10 cellular contexts compared by ENCODE assay signal in the genomic region with DNA sequence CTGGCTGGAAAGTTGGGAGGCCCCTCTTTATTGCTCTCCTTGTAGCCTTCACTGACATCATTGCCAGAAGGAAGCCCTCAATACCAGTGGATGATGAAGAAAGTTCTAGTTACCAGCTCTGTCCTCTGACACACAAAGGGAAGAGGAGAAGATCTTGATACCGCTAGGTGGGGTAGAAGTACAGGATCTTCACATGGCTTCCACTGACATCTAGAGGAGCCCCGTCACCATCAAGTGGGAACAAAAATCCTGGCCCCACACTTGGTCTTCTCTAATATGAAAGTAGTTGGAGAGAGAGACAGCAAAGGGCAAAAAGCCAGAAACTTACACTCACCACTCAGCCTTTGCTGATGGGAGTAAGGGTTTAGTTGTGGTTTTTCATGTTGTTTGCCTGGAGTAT. TPM values are rescaled to one million over a fixed set of nuclear protein-coding genes. Genes with fewer than 3 reads are reported as not detected.
A peak's percentile ranks its signal among the peaks of the same experiment; 100 is the strongest.
DNase-seq lines count a peak whose midpoint lies in the region; ATAC-seq and TF ChIP-seq lines count a peak whose summit lies in the region.
"Had no signal": no experiment of that assay in that cellular context is flagged by ENCODE, and none has a peak within 500 bp of the region (broad histone marks: within the 10 kb centered on the region; RNA-seq: fewer than 3 reads in every experiment).

No MANE protein-coding gene starts in this region.

- H3K9me3 ChIP-seq in DOHH2 (ENCODE audit: control insufficient read depth, insufficient read depth, low read length) (no peaks in the 10 kb centered on the region), WERI-Rb-1 (ENCODE audit: severe bottlenecking) (no peaks in the 10 kb centered on the region)

- CTCF ChIA-PET in activated CD8-positive, alpha-beta T cell treated with anti-CD3 and anti-CD28 coated beads, Interleukin-2, amount 10 ng/mL, durations not matched to agents 7 days and 5 days (lab: Charles Lee), result no interaction called here

- H3K9me3 Mint-ChIP-seq in activated CD8-positive, alpha-beta T cell treated with anti-CD3 and anti-CD28 coated beads, Interleukin-2, amount 10 ng/mL, durations not matched to agents 7 days and 5 days (ENCODE audit: insufficient read depth), result no peaks in the 10 kb centered on the region

- no peaks in the 10 kb centered on the region for H3K4me1 ChIP-seq in DOHH2 (ENCODE audit: control insufficient read depth, low read length)

- H3K79me2 ChIP-seq in DOHH2 (ENCODE audit: control insufficient read depth, low read length), result no peaks in the 10 kb centered on the region

- no peaks in the 10 kb centered on the region for H3K4me1 Mint-ChIP-seq in activated CD8-positive, alpha-beta T cell treated with anti-CD3 and anti-CD28 coated beads, Interleukin-2, amount 10 ng/mL, durations not matched to agents 7 days and 5 days (ENCODE audit: low read depth)

- no peaks in the 10 kb centered on the region for H3K36me3 Mint-ChIP-seq in activated CD8-positive, alpha-beta T cell treated with anti-CD3 and anti-CD28 coated beads, Interleukin-2, amount 10 ng/mL, durations not matched to agents 7 days and 5 days (ENCODE audit: low read depth)
- H3K36me3 Mint-ChIP-seq: brain had no signal

- DNase-seq in HT-29 (ENCODE audit: low spot score) (peak; percentile 58), WERI-Rb-1 (no peak), islet precursor cell (peak; percentile 60), DMS153 treated with DMSO at 0.1 percent for 48 hours (lab: John Stamatoyannopoulos, UW; ENCODE audit: unreplicated experiment) (no peak)
- DNase-seq in activated CD8-positive, alpha-beta T cell treated with anti-CD3 and anti-CD28 coated beads, Interleukin-2, amount 10 ng/mL, durations not matched to agents 7 days and 5 days, result no peak
- no peak for DNase-seq in effector CD4-positive, alpha-beta T cell
- DNase-seq: SHP77 treated with DMSO at 0.1 percent for 48 hours had no signal

- H3F3A ChIP-seq in DOHH2 (ENCODE audit: control insufficient read depth, insufficient read depth), result no peaks in the 10 kb centered on the region

- H3K27ac ChIP-seq in DOHH2 (ENCODE audit: low read depth, low read length) (no peak overlapping the region), WERI-Rb-1 (no peak overlapping the region)

- POLR2A ChIA-PET in activated CD8-positive, alpha-beta T cell treated with anti-CD3 and anti-CD28 coated beads, Interleukin-2, amount 10 ng/mL, durations not matched to agents 7 days and 5 days (lab: Charles Lee), result no interaction called here

- no peak overlapping the region for H3K4me3 Mint-ChIP-seq in activated CD8-positive, alpha-beta T cell treated with anti-CD3 and anti-CD28 coated beads, Interleukin-2, amount 10 ng/mL, durations not matched to agents 7 days and 5 days
- H3K4me3 Mint-ChIP-seq: brain had no signal

- H3K4me2 ChIP-seq in DOHH2 (ENCODE audit: low read length), result no peak overlapping the region

- H3K27me3 ChIP-seq in DOHH2 (ENCODE audit: control insufficient read depth, low read length) (no peaks in the 10 kb centered on the region), WERI-Rb-1 (ENCODE audit: insufficient read depth, low read depth, severe bottlenecking) (no peaks in the 10 kb centered on the region)

- no peaks in the 10 kb centered on the region for H3K27me3 Mint-ChIP-seq in activated CD8-positive, alpha-beta T cell treated with anti-CD3 and anti-CD28 coated beads, Interleukin-2, amount 10 ng/mL, durations not matched to agents 7 days and 5 days (ENCODE audit: low read depth)
- H3K27me3 Mint-ChIP-seq: brain had no signal

- TF ChIP-seq CTCF in DOHH2 (IDR thresholded peaks at IDR 0.05; ENCODE audit: low read depth, low read length, poor library complexity, severe bottlenecking), result peak; percentile 28
- peak; percentile 55; the same call in 1 of the 2 replicates for TF ChIP-seq CTCF in WERI-Rb-1 (IDR thresholded peaks at IDR 0.05; ENCODE audit: low read depth, low read length)

- no peak overlapping the region for H3K27ac Mint-ChIP-seq in activated CD8-positive, alpha-beta T cell treated with anti-CD3 and anti-CD28 coated beads, Interleukin-2, amount 10 ng/mL, durations not matched to agents 7 days and 5 days

- H3K36me3 ChIP-seq in DOHH2 (ENCODE audit: control insufficient read depth, low read length), result no peaks in the 10 kb centered on the region
- no peaks in the 10 kb centered on the region for H3K36me3 ChIP-seq in WERI-Rb-1

- no peaks in the 10 kb centered on the region for H3K9me2 ChIP-seq in DOHH2 (replicated peaks; ENCODE audit: control insufficient read depth, low read length)

- H3K4me3 ChIP-seq in DOHH2 (ENCODE audit: low read length) (no peak overlapping the region), WERI-Rb-1 (ENCODE audit: low read depth, low read length) (no peak overlapping the region)

- no peak for ATAC-seq in HG02973 (IDR thresholded peaks at IDR 0.05; ENCODE audit: unreplicated experiment)
- ATAC-seq in activated CD8-positive, alpha-beta T cell treated with anti-CD3 and anti-CD28 coated beads, Interleukin-2, amount 10 ng/mL, durations not matched to agents 7 days and 5 days, result no peak

- H4K20me1 ChIP-seq in DOHH2 (ENCODE audit: control insufficient read depth, insufficient read depth, low read depth, low read length), result no peaks in the 10 kb centered on the region

RNA-seq across cellular contexts. Expression of gene XIRP2, which starts 12.4 kb away (rescaled TPM):
- not detected in 2 replicates for total RNA-seq in HT-29 (2014; rRNA removed; shearing (Covaris generic))
- not detected for total RNA-seq in activated CD8-positive, alpha-beta T cell treated with anti-CD3 and anti-CD28 coated beads, Interleukin-2, amount 10 ng/mL, durations not matched to agents 7 days and 5 days

Comparison
In these comparisons a context has a peak if more than half of its experiments do, and no peak if none do; other contexts are left out.
1. DNase-seq: peak in HT-29 (single experiment) and islet precursor cell (single experiment); none in WERI-Rb-1 (single experiment), activated CD8-positive, alpha-beta T cell treated with anti-CD3 and anti-CD28 coated beads, Interleukin-2, amount 10 ng/mL, durations not matched to agents 7 days and 5 days (single experiment), DMS153 treated with DMSO at 0.1 percent for 48 hours (single experiment) and effector CD4-positive, alpha-beta T cell (single experiment).